Comparison of ENCODE assay signal across 21 cellular contexts in genomic region chr19:4758659-4759058, GRCh38. TPM values are rescaled to one million over a fixed set of nuclear protein-coding genes. Genes with fewer than 3 reads are reported as not detected.
A peak's percentile ranks its signal among the peaks of the same experiment; 100 is the strongest.
DNase-seq lines count a peak whose midpoint lies in the region; ATAC-seq, FAIRE-seq and TF ChIP-seq lines count a peak whose summit lies in the region.
"Had no signal": no experiment of that assay in that cellular context is flagged by ENCODE, and none has a peak within 500 bp of the region (broad histone marks: within the 10 kb centered on the region; RNA-seq: fewer than 3 reads in every experiment).

No MANE protein-coding gene starts in this region.

- H3K27ac ChIP-seq in HepG2 (ENCODE audit: extremely low read length, insufficient read depth, low read length), result no peak overlapping the region
- no peak overlapping the region for H3K27ac ChIP-seq in right lobe of liver
- H3K27ac ChIP-seq: 22Rv1, A549, C4-2B, GM23248, HL-60 had no signal

- no peak overlapping the region for H3K27ac Mint-ChIP-seq in central memory CD8-positive, alpha-beta T cell (ENCODE audit: low read depth)
- H3K27ac Mint-ChIP-seq in nephron progenitor cell, result no peak overlapping the region
- H3K27ac Mint-ChIP-seq: CD4-positive, alpha-beta T cell had no signal

- DNase-seq in HepG2 (ENCODE audit: low spot score) (no peak), right lobe of liver (no peak), nephron progenitor cell (no peak), posterior cingulate gyrus (no peak)
- DNase-seq in central memory CD8-positive, alpha-beta T cell (ENCODE audit: low spot score in 2 of 2), result no peak
- no peak for DNase-seq in effector CD4-positive, alpha-beta T cell
- DNase-seq: AML-193; CD4-positive, alpha-beta T cell; DMS153; DMS79 treated with DMSO at 0.1 percent for 48 hours; GF-D8; GM23248; IMR-90 had no signal

- CTCF ChIA-PET in HepG2 (lab: Yijun Ruan, JAX; ENCODE audit: low intra/inter-chr PET ratio, low total read pairs), result no interaction called here

- in situ Hi-C loops in HepG2 (cut with HindIII; ENCODE audit: extremely low pct_ligation_motif_present, low pct_unique_long_range_greater_than_20kb), result no loop called here

- no peak overlapping the region for H3K9ac ChIP-seq in HepG2 (ENCODE audit: insufficient read depth, low read depth, low read length)
- H3K9ac ChIP-seq: GM23248 had no signal

- no peak for TF ChIP-seq EP300 in HepG2 (IDR thresholded peaks at IDR 0.05; ENCODE audit: low read depth in 2 of 2, low read length in 2 of 2)
- no peak for TF ChIP-seq EP300 in HepG2 (CRISPR knock-in tag; IDR thresholded peaks at IDR 0.05; ENCODE audit: borderline replicate concordance)

- BruUV-seq in HepG2 (replicated peaks; lab: Mats Ljungman, UMichigan), result no TSS peak

- WGBS in HepG2 (ENCODE audit: low lambda C conversion rate), result 50% methylated on average over 4 of the region's 5 CpGs
- WGBS in right lobe of liver (ENCODE audit: insufficient coverage, low coverage, low lambda C conversion rate, missing lambda C conversion rate), result 39% methylated on average over 2 of the region's 5 CpGs

- no peak overlapping the region for H3K4me3 ChIP-seq in HepG2 (replicated peaks in 1 of 3; ENCODE audit: insufficient read depth in 1 of 3, low read depth in 2 of 3, low read length in 3 of 3)
- no peak overlapping the region for H3K4me3 ChIP-seq in right lobe of liver
- H3K4me3 ChIP-seq: GM12878, GM23248, HAP-1 had no signal

- no peak for TF ChIP-seq POLR2A in HepG2 (IDR thresholded peaks at IDR 0.05; ENCODE audit: insufficient read depth in 1 of 2, low read depth in 2 of 2, low read length in 2 of 2)
- TF ChIP-seq POLR2A in right lobe of liver (IDR thresholded peaks at IDR 0.05), result no peak

- intact Hi-C loops in HepG2 (cut with micrococcal nuclease; ENCODE audit: unreplicated experiment) (no loop called here), right lobe of liver (cut with DNase I) (no loop called here), posterior cingulate gyrus (cut with DNase I) (no loop called here)

- no peaks in the 10 kb centered on the region for H3K36me3 ChIP-seq in HepG2 (replicated peaks in 1 of 2; ENCODE audit: control insufficient read depth in 1 of 2, insufficient read depth in 2 of 2, low read length in 2 of 2)
- no peaks in the 10 kb centered on the region for H3K36me3 ChIP-seq in right lobe of liver
- H3K36me3 ChIP-seq: HAP-1 had no signal

- H3K9me3 Mint-ChIP-seq in central memory CD8-positive, alpha-beta T cell, result no peaks in the 10 kb centered on the region
- peaks cover 3% of the 10 kb centered on the region for H3K9me3 Mint-ChIP-seq in nephron progenitor cell
- H3K9me3 Mint-ChIP-seq: CD4-positive, alpha-beta T cell had no signal

- H3K9me3 ChIP-seq in HepG2 (ENCODE audit: low read length), result no peaks in the 10 kb centered on the region
- H3K9me3 ChIP-seq in right lobe of liver, result no peaks in the 10 kb centered on the region
- H3K9me3 ChIP-seq: A549, HAP-1 had no signal

- no peak overlapping the region for H3K4me2 ChIP-seq in HepG2 (ENCODE audit: low read depth, low read length)

- TF ChIP-seq RAD21 in HepG2 (CRISPR knock-in tag; IDR thresholded peaks at IDR 0.05), result no peak

- no peaks in the 10 kb centered on the region for H3K36me3 Mint-ChIP-seq in central memory CD8-positive, alpha-beta T cell (ENCODE audit: insufficient read depth)
- no peaks in the 10 kb centered on the region for H3K36me3 Mint-ChIP-seq in nephron progenitor cell (ENCODE audit: low read depth)

- H2AFZ ChIP-seq in HepG2 (ENCODE audit: low read length), result no peak overlapping the region

- no peaks in the 10 kb centered on the region for H3K4me1 Mint-ChIP-seq in central memory CD8-positive, alpha-beta T cell
- H3K4me1 Mint-ChIP-seq in nephron progenitor cell, result peaks cover 24% of the 10 kb centered on the region

- no peak for TF ChIP-seq CTCF in HepG2 (CRISPR knock-in tag; IDR thresholded peaks at IDR 0.05)
- no peak for TF ChIP-seq CTCF in right lobe of liver (IDR thresholded peaks at IDR 0.05)
- TF ChIP-seq CTCF in nephron progenitor cell (IDR thresholded peaks at IDR 0.05), result no peak

- H3K4me3 Mint-ChIP-seq in central memory CD8-positive, alpha-beta T cell, result peak overlapping the region; percentile 61
- H3K4me3 Mint-ChIP-seq in nephron progenitor cell, result peak overlapping the region; percentile 68
- H3K4me3 Mint-ChIP-seq: CD4-positive, alpha-beta T cell had no signal

- POLR2A ChIA-PET in HepG2 (lab: Yijun Ruan, JAX), result no interaction called here

- no peaks in the 10 kb centered on the region for H4K20me1 ChIP-seq in HepG2 (ENCODE audit: insufficient read depth, low read length)

- H3K4me1 ChIP-seq in HepG2 (ENCODE audit: insufficient read depth, low read length) (peaks cover 36% of the 10 kb centered on the region), right lobe of liver (peaks cover 0 to 7% (median 0%) of the 10 kb centered on the region in 4 donors)

- H3K27me3 ChIP-seq in HepG2 (ENCODE audit: control insufficient read depth in 1 of 2, insufficient read depth in 2 of 2, low read length in 2 of 2) (0 out of 5 replicates have a peak, but pooled peaks cover 0 to 3% of the 10 kb centered on the region in 2 experiments), right lobe of liver (no peaks in the 10 kb centered on the region)

- H3K27me3 Mint-ChIP-seq in central memory CD8-positive, alpha-beta T cell, result peaks cover 41% of the 10 kb centered on the region
- peaks cover 68% of the 10 kb centered on the region for H3K27me3 Mint-ChIP-seq in nephron progenitor cell (ENCODE audit: low read depth, poor library complexity)

- no peaks in the 10 kb centered on the region for H3K79me2 ChIP-seq in HepG2 (ENCODE audit: insufficient read depth, low read length)

- no peak for ATAC-seq in HepG2
- ATAC-seq in right lobe of liver, result no peak
- ATAC-seq in central memory CD8-positive, alpha-beta T cell (replicated peaks; ENCODE audit: extremely low read depth, poor library complexity, severe bottlenecking), result no peak
- ATAC-seq in GM19395 (IDR thresholded peaks at IDR 0.05; ENCODE audit: unreplicated experiment), result no peak

- FAIRE-seq in HepG2 (lab: Jason Lieb, UNC), result no peak
- FAIRE-seq: A549, GM12878, GM19239 had no signal

TF ChIP-seq in HepG2, 621 proteins besides CTCF, POLR2A, EP300 and RAD21:
- no peak for TF ChIP-seq NFKBIZ (CRISPR knock-in tag; IDR thresholded peaks at IDR 0.05)
- peak; percentile 77; the same call in 1 of the 2 replicates for TF ChIP-seq RBAK (CRISPR knock-in tag; IDR thresholded peaks at IDR 0.05)

RNA-seq across cellular contexts. Expression of gene FEM1A, which starts 32.9 kb away (rescaled TPM):
- 10.8 and 11.6 TPM in 2 replicates for total RNA-seq in HepG2 (2016; rRNA removed; fragmentation: Illumina TruSeq; extraction: Trizol)
- total RNA-seq in HepG2 (2016; cell fraction: cytosol; rRNA removed; fragmentation: Illumina TruSeq; extraction: Trizol; ENCODE audit: low read depth), result 1.9 and 2.0 TPM in 2 replicates
- total RNA-seq in HepG2 (2016; cell fraction: insoluble cytoplasmic fraction; rRNA removed; fragmentation: Illumina TruSeq; extraction: Trizol), result 10.8 and 11.2 TPM in 2 replicates
- 8.3 and 9.0 TPM in 2 replicates for total RNA-seq in HepG2 (2016; cell fraction: membrane; rRNA removed; fragmentation: Illumina TruSeq; extraction: Trizol)
- total RNA-seq in HepG2 (2016; cell fraction: nucleus; rRNA removed; fragmentation: Illumina TruSeq; extraction: Trizol), result 6.7 and 7.8 TPM in 2 replicates
- 3.2 and 4.2 TPM in 2 replicates for polyA plus RNA-seq in HepG2 (2011; rRNA removed)
- polyA plus RNA-seq in HepG2 (2011; cell fraction: cytosol; rRNA removed), result 3.1 and 4.4 TPM in 2 replicates
- 3.3 and 4.8 TPM in 2 replicates for polyA plus RNA-seq in HepG2 (2011; cell fraction: nucleus; rRNA removed)
- polyA plus RNA-seq in HepG2 (2012), result 0.23 and 0.29 TPM in 2 replicates
- 0.88 and 1.0 TPM in 2 replicates for polyA plus RNA-seq in HepG2 (2016; cell fraction: cytosol; fragmentation: Illumina TruSeq; extraction: Trizol; ENCODE audit: low read depth)
- polyA plus RNA-seq in HepG2 (2016; cell fraction: insoluble cytoplasmic fraction; fragmentation: Illumina TruSeq; extraction: Trizol; ENCODE audit: low read depth), result 8.3 and 9.1 TPM in 2 replicates
- 4.1 and 4.3 TPM in 2 replicates for polyA plus RNA-seq in HepG2 (2016; cell fraction: membrane; fragmentation: Illumina TruSeq; extraction: Trizol; ENCODE audit: low read depth)
- 6.8 TPM in 2 replicates for polyA plus RNA-seq in HepG2 (2016; cell fraction: nucleus; fragmentation: Illumina TruSeq; extraction: Trizol; ENCODE audit: insufficient read depth, low read depth)
- 16.5 and 16.7 TPM in 2 replicates for polyA minus RNA-seq in HepG2 (2011; rRNA and poly(A)+ RNA removed; ENCODE audit: low replicate concordance)
- polyA minus RNA-seq in HepG2 (2011; cell fraction: cytosol; rRNA and poly(A)+ RNA removed), result 4.8 and 5.5 TPM in 2 replicates
- polyA minus RNA-seq in HepG2 (2011; cell fraction: nucleus; rRNA and poly(A)+ RNA removed), result 6.6 and 7.5 TPM in 2 replicates
- total RNA-seq in right lobe of liver, result 10 to 100 TPM in 2 of 6 experiments, 1 to 10 TPM in 4; 4.7 to 11.9 (median 5.6) TPM

RNA-seq across cellular contexts. Expression of gene DPP9, which starts 35.0 kb away (rescaled TPM):
- total RNA-seq in HepG2 (2016; rRNA removed; fragmentation: Illumina TruSeq; extraction: Trizol) (25.8 and 26.6 TPM in 2 replicates), right lobe of liver (100 to 1,000 TPM in 1 of 6 experiments, 10 to 100 TPM in 5; 47.3 to 118 (median 54.5) TPM)
- total RNA-seq in HepG2 (2016; cell fraction: cytosol; rRNA removed; fragmentation: Illumina TruSeq; extraction: Trizol; ENCODE audit: low read depth), result 21.9 and 23.0 TPM in 2 replicates
- total RNA-seq in HepG2 (2016; cell fraction: insoluble cytoplasmic fraction; rRNA removed; fragmentation: Illumina TruSeq; extraction: Trizol), result 19.7 and 28.0 TPM in 2 replicates
- 28.4 and 28.6 TPM in 2 replicates for total RNA-seq in HepG2 (2016; cell fraction: membrane; rRNA removed; fragmentation: Illumina TruSeq; extraction: Trizol)
- 19.7 and 23.4 TPM in 2 replicates for total RNA-seq in HepG2 (2016; cell fraction: nucleus; rRNA removed; fragmentation: Illumina TruSeq; extraction: Trizol)
- polyA plus RNA-seq in HepG2 (2011; rRNA removed), result 8.4 and 9.4 TPM in 2 replicates
- polyA plus RNA-seq in HepG2 (2011; cell fraction: cytosol; rRNA removed), result 5.3 and 7.0 TPM in 2 replicates
- polyA plus RNA-seq in HepG2 (2011; cell fraction: nucleus; rRNA removed), result 33.2 and 42.2 TPM in 2 replicates
- polyA plus RNA-seq in HepG2 (2012), result 14.9 and 17.3 TPM in 2 replicates
- 11.8 and 12.3 TPM in 2 replicates for polyA plus RNA-seq in HepG2 (2016; cell fraction: cytosol; fragmentation: Illumina TruSeq; extraction: Trizol; ENCODE audit: low read depth)
- 26.8 and 38.6 TPM in 2 replicates for polyA plus RNA-seq in HepG2 (2016; cell fraction: insoluble cytoplasmic fraction; fragmentation: Illumina TruSeq; extraction: Trizol; ENCODE audit: low read depth)
- polyA plus RNA-seq in HepG2 (2016; cell fraction: membrane; fragmentation: Illumina TruSeq; extraction: Trizol; ENCODE audit: low read depth), result 22.3 and 23.5 TPM in 2 replicates
- 52.8 and 55.7 TPM in 2 replicates for polyA plus RNA-seq in HepG2 (2016; cell fraction: nucleus; fragmentation: Illumina TruSeq; extraction: Trizol; ENCODE audit: insufficient read depth, low read depth)
- polyA minus RNA-seq in HepG2 (2011; rRNA and poly(A)+ RNA removed; ENCODE audit: low replicate concordance), result 26.0 and 29.3 TPM in 2 replicates
- polyA minus RNA-seq in HepG2 (2011; cell fraction: cytosol; rRNA and poly(A)+ RNA removed), result 10.0 and 10.8 TPM in 2 replicates
- 25.8 and 26.7 TPM in 2 replicates for polyA minus RNA-seq in HepG2 (2011; cell fraction: nucleus; rRNA and poly(A)+ RNA removed)
